In genomic region chr7:151028131-151028947, GRCh38 we compare ENCODE assay signal across 8 cellular contexts. TPM values are rescaled to one million over a fixed set of nuclear protein-coding genes. Genes with fewer than 3 reads are reported as not detected.
DNase-seq lines count a peak whose midpoint lies in the region; ATAC-seq and TF ChIP-seq lines count a peak whose summit lies in the region.

TSS of gene ABCB8 (plus strand) at chr7:151028450. CDS start at chr7:151028516, 66 bp downstream.

- peaks cover 25% of the 10 kb centered on the region for H3K4me1 Mint-ChIP-seq in CD14-positive monocyte
- peaks cover 28% of the 10 kb centered on the region for H3K4me1 Mint-ChIP-seq in activated CD4-positive, alpha-beta T cell treated with anti-CD3 and anti-CD28 coated beads, Interleukin-2, amount 10 ng/mL, durations not matched to agents 7 days and 5 days

- H3K27ac ChIP-seq in coronary artery = peak within 1 kb of the TSS; percentile 61 to 82

- ATAC-seq in GM19351 (IDR thresholded peaks at IDR 0.05; ENCODE audit: unreplicated experiment) (peak; percentile 94), HG03521 (IDR thresholded peaks at IDR 0.05; ENCODE audit: unreplicated experiment) (peak; percentile 96), left colon (peak; percentile 93)

- peak within 1 kb of the TSS; percentile 78 for H3K4me3 ChIP-seq in coronary artery

- CTCF ChIA-PET in activated CD4-positive, alpha-beta T cell treated with anti-CD3 and anti-CD28 coated beads, Interleukin-2, amount 10 ng/mL, durations not matched to agents 7 days and 5 days (lab: Charles Lee) = interaction anchor here (0.6 to 3.2 kb wide), 16 partner anchors 11 to 661 kb away, joined by 3 to 35 read pairs (median 4); partner anchors contain the start of genes CDK5 and FASTK

- TF ChIP-seq CTCF in CD14-positive monocyte (IDR thresholded peaks at IDR 0.05) (peak; percentile 64), coronary artery (IDR thresholded peaks at IDR 0.05) (no peak)

- POLR2A ChIA-PET in activated CD4-positive, alpha-beta T cell treated with anti-CD3 and anti-CD28 coated beads, Interleukin-2, amount 10 ng/mL, durations not matched to agents 7 days and 5 days (lab: Charles Lee) = interaction anchor here (0.6 to 1.2 kb wide), 3 partner anchors 9 to 20 kb away, joined by 3 read pairs; no protein-coding TSS in a partner anchor

- DNase-seq in CD14-positive monocyte (ENCODE audit: low spot score) (peak; percentile 97), NCI-H69 (lab: John Stamatoyannopoulos, UW) (peak; percentile 100), coronary artery (ENCODE audit: low spot score) (peak; percentile 99), left colon (peak; percentile 97 to 99)
- DNase-seq in activated CD4-positive, alpha-beta T cell treated with anti-CD3 and anti-CD28 coated beads, Interleukin-2, amount 10 ng/mL, durations not matched to agents 7 days and 5 days = peak; percentile 100
- DNase-seq in stimulated activated CD4-positive, alpha-beta T cell treated with anti-CD3 and anti-CD28 coated beads, Interleukin-1b, Interleukin-23, amount 100 ng/mL, for 48 hours = peak; percentile 98

- peaks cover 0 to 2% (median 0%) of the 10 kb centered on the region in 7 donors for H3K9me3 Mint-ChIP-seq in CD14-positive monocyte
- H3K9me3 Mint-ChIP-seq in activated CD4-positive, alpha-beta T cell treated with anti-CD3 and anti-CD28 coated beads, Interleukin-2, amount 10 ng/mL, durations not matched to agents 7 days and 5 days = no peaks in the 10 kb centered on the region

- peaks cover 6 to 15% of the 10 kb centered on the region in 2 donors for H3K36me3 Mint-ChIP-seq in CD14-positive monocyte
- peaks cover 2% of the 10 kb centered on the region for H3K36me3 Mint-ChIP-seq in activated CD4-positive, alpha-beta T cell treated with anti-CD3 and anti-CD28 coated beads, Interleukin-2, amount 10 ng/mL, durations not matched to agents 7 days and 5 days (ENCODE audit: low read depth)

- H3K4me3 Mint-ChIP-seq in CD14-positive monocyte = peak within 1 kb of the TSS; percentile 91 to 94
- H3K4me3 Mint-ChIP-seq in activated CD4-positive, alpha-beta T cell treated with anti-CD3 and anti-CD28 coated beads, Interleukin-2, amount 10 ng/mL, durations not matched to agents 7 days and 5 days = peak within 1 kb of the TSS; percentile 88

- H3K27ac Mint-ChIP-seq in CD14-positive monocyte = peak within 1 kb of the TSS; percentile 91 to 97 (median 95)
- peak within 1 kb of the TSS; percentile 96 for H3K27ac Mint-ChIP-seq in activated CD4-positive, alpha-beta T cell treated with anti-CD3 and anti-CD28 coated beads, Interleukin-2, amount 10 ng/mL, durations not matched to agents 7 days and 5 days

- intact Hi-C loops in CD14-positive monocyte (cut with micrococcal nuclease) = loop anchor here in 1 of 2 donors (2.0 to 5.0 kb wide), 2 partner anchors 60 to 84 kb away; no protein-coding TSS in a partner anchor
- intact Hi-C loops in left colon (cut with DNase I, micrococcal nuclease) = no loop called here

- peaks cover 3 to 22% (median 6%) of the 10 kb centered on the region in 3 donors for H3K27me3 Mint-ChIP-seq in CD14-positive monocyte (ENCODE audit: low read depth in 3 of 3)
- H3K27me3 Mint-ChIP-seq in activated CD4-positive, alpha-beta T cell treated with anti-CD3 and anti-CD28 coated beads, Interleukin-2, amount 10 ng/mL, durations not matched to agents 7 days and 5 days = no peaks in the 10 kb centered on the region

RNA-seq across cellular contexts. Expression of gene ABCB8, which starts in this region (rescaled TPM):
- polyA plus RNA-seq in CD14-positive monocyte = 1 to 10 TPM; 9.3 to 9.5 TPM
- total RNA-seq in activated CD4-positive, alpha-beta T cell treated with anti-CD3 and anti-CD28 coated beads, Interleukin-2, amount 10 ng/mL, durations not matched to agents 7 days and 5 days = 10 to 100 TPM; 57.5 to 67.8 TPM
- 10 to 100 TPM; 25.3 to 40.0 TPM for total RNA-seq in left colon

Comparison
In these comparisons a context has a peak if more than half of its experiments do, and no peak if none do; other contexts are left out.
1. Peak in every context shown above with its lines: DNase-seq, ATAC-seq, H3K4me3 ChIP-seq and H3K27ac ChIP-seq.